1 cellular context compared by ENCODE assay signal in the genomic region with DNA sequence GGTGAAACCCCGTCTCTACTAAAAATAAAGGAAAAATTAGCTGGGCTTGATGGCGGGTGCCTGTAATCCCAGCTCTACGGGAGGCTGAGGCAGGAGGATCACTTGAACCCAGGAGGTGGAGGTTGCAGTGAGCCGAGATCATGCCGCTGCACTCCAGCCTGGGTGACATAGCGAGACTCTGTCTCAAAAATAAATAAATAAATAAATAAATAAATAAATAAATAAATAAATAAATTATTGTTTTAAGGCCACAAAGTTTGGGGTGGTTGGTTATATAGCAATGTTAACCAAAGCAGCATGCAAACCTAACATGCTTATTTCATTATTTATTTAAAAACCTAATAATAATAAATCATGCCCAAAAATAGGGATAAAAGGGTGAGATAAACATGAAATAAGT. TPM values are rescaled to one million over a fixed set of nuclear protein-coding genes. Genes with fewer than 3 reads are reported as not detected.
"Had no signal": no experiment of that assay in that cellular context is flagged by ENCODE, and none has a peak within 500 bp of the region (broad histone marks: within the 10 kb centered on the region; RNA-seq: fewer than 3 reads in every experiment).

No MANE protein-coding gene starts in this region.

RNA-seq across cellular contexts. Expression of a gene that starts 38.7 kb away (rescaled TPM):
- total RNA-seq: PC-3 had no signal
